Comparison of ENCODE assay signal across 15 cellular contexts in genomic region chr5:131647078-131647769, GRCh38. TPM values are rescaled to one million over a fixed set of nuclear protein-coding genes. Genes with fewer than 3 reads are reported as not detected.
DNase-seq lines count a peak whose midpoint lies in the region; ATAC-seq and TF ChIP-seq lines count a peak whose summit lies in the region.
"Had no signal": no experiment of that assay in that cellular context is flagged by ENCODE, and none has a peak within 500 bp of the region (broad histone marks: within the 10 kb centered on the region; RNA-seq: fewer than 3 reads in every experiment).

No MANE protein-coding gene starts in this region.

- H3K9me3 Mint-ChIP-seq in neural progenitor cell: no peaks in the 10 kb centered on the region

- H3K79me2 ChIP-seq in neural progenitor cell (ENCODE audit: low read depth): no peaks in the 10 kb centered on the region

- H3K4me3 ChIP-seq in neural progenitor cell: no peak overlapping the region
- H3K4me3 ChIP-seq: dorsolateral prefrontal cortex had no signal

- no peak overlapping the region for H3K27ac ChIP-seq in neural progenitor cell
- H3K27ac ChIP-seq: WERI-Rb-1 had no signal

- no peaks in the 10 kb centered on the region for H3K4me1 ChIP-seq in neural progenitor cell

- DNase-seq in germinal center (ENCODE audit: low spot score) (peak; percentile 32), NCI-H524 (lab: John Stamatoyannopoulos, UW) (no peak), neural progenitor cell (ENCODE audit: low spot score) (no peak), anterior cingulate cortex (lab: John Stamatoyannopoulos, UW) (no peak), NCI-H2171 (lab: John Stamatoyannopoulos, UW) (no peak)
- DNase-seq: activated naive CD4-positive, alpha-beta T cell; DND-41; dorsolateral prefrontal cortex; NCI-H1092; stimulated activated CD8-positive, alpha-beta memory T cell treated with anti-CD3 and anti-CD28 coated beads, Interleukin-4, amount 100 ng/mL, for 48 hours; WERI-Rb-1 had no signal

- TF ChIP-seq CTCF in neural progenitor cell (IDR thresholded peaks at IDR 0.05): no peak

- no peaks in the 10 kb centered on the region for H3F3A ChIP-seq in neural progenitor cell (ENCODE audit: low read depth)

- no peaks in the 10 kb centered on the region for H3K4me1 Mint-ChIP-seq in neural progenitor cell

- H3K36me3 Mint-ChIP-seq in neural progenitor cell: peaks cover 17% of the 10 kb centered on the region

- no peak overlapping the region for H3K4me3 Mint-ChIP-seq in neural progenitor cell

- H3K27me3 Mint-ChIP-seq in neural progenitor cell (ENCODE audit: insufficient read depth, low read depth): no peaks in the 10 kb centered on the region

- H4K20me1 ChIP-seq in neural progenitor cell (ENCODE audit: low read depth): no peaks in the 10 kb centered on the region

- H3K9me3 ChIP-seq in neural progenitor cell (ENCODE audit: low read depth): no peaks in the 10 kb centered on the region

- H3K36me3 ChIP-seq in neural progenitor cell: peaks cover 4% of the 10 kb centered on the region

- H3K27ac Mint-ChIP-seq in neural progenitor cell: no peak overlapping the region

- no peak overlapping the region for H2AFZ ChIP-seq in neural progenitor cell (replicated peaks)

- H3K4me2 ChIP-seq in neural progenitor cell: no peak overlapping the region

- ATAC-seq in GM18858 (IDR thresholded peaks at IDR 0.05; ENCODE audit: unreplicated experiment): peak; percentile 73
- peak; percentile 85 for ATAC-seq in GM21529 (IDR thresholded peaks at IDR 0.05; ENCODE audit: unreplicated experiment)
- ATAC-seq in HG03175 (IDR thresholded peaks at IDR 0.05; ENCODE audit: unreplicated experiment): peak; percentile 86
- ATAC-seq: HCT116 had no signal

- no peaks in the 10 kb centered on the region for H3K27me3 ChIP-seq in neural progenitor cell
- H3K27me3 ChIP-seq: dorsolateral prefrontal cortex had no signal

- no peak overlapping the region for H3K9ac ChIP-seq in neural progenitor cell

RNA-seq across cellular contexts. Expression of gene RAPGEF6, which starts 12.2 kb away (rescaled TPM):
- total RNA-seq in neural progenitor cell (ENCODE audit: low replicate concordance): 15.4 and 18.1 TPM in 2 replicates
